In the genomic region with DNA sequence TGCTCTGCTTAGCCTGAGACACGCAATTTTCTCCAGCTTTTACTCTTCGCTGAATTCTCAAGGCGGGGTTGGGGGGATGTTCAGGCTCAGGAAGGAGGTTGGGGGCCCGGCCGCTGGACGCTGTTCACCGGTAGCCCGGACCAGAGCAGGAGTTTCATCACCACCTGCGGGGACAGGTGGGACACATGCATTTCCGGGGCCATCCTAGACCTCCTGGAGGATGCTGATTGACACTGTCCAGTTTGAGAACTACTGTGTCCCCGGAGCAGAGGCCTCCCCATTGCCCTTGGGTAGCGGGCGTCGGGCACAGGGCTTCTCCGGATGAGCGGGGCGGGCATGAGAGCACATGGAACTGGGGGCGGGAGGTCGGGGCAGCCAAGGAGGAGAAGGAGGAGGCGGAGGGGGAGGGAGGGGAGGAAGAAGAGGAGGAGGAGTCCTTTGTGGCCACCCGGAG, we compare ENCODE assay signal across 10 cellular contexts.
DNase-seq lines count a peak whose midpoint lies in the region; ATAC-seq and TF ChIP-seq lines count a peak whose summit lies in the region.
"Had no signal": no experiment of that assay in that cellular context is flagged by ENCODE, and none has a peak within 500 bp of the region (broad histone marks: within the 10 kb centered on the region; RNA-seq: fewer than 3 reads in every experiment).

No MANE protein-coding gene starts in this region.

- H3K4me1 ChIP-seq in BE2C = peaks cover 6% of the 10 kb centered on the region; the same call in 1 of the 2 replicates
- H3K4me1 ChIP-seq in colonic mucosa = peaks cover 8% of the 10 kb centered on the region

- H3K27me3 Mint-ChIP-seq in naive thymus-derived CD8-positive, alpha-beta T cell = peaks cover 39 to 70% (median 48%) of the 10 kb centered on the region in 5 donors

- no peak for ATAC-seq in naive thymus-derived CD8-positive, alpha-beta T cell

- no peak overlapping the region for H3K27ac ChIP-seq in colonic mucosa

- H3K36me3 ChIP-seq in BE2C (no peaks in the 10 kb centered on the region), H7 (replicated peaks; ENCODE audit: control insufficient read depth, insufficient read depth, low read length) (no peaks in the 10 kb centered on the region), colonic mucosa (no peaks in the 10 kb centered on the region)

- H3K4me3 Mint-ChIP-seq in naive thymus-derived CD8-positive, alpha-beta T cell = peak overlapping the region; percentile 16 to 87 (median 78)

- no peak for DNase-seq in BE2C
- DNase-seq in H7 = no peak
- DNase-seq in colonic mucosa = peak; percentile 27
- DNase-seq in naive thymus-derived CD8-positive, alpha-beta T cell = no peak
- no peak for DNase-seq in G401 (ENCODE audit: low spot score)
- DNase-seq in stimulated activated CD4-positive, alpha-beta T cell treated with anti-CD3 and anti-CD28 coated beads, Interleukin-4, amount 100 ng/mL, for 4 hours = no peak
- DNase-seq in stimulated activated CD4-positive, alpha-beta T cell treated with anti-CD3 and anti-CD28 coated beads, Interleukin-2, amount 100 ng/mL, for 24 hours = no peak
- no peak for DNase-seq in central memory CD4-positive, alpha-beta T cell
- DNase-seq: activated CD4-positive, alpha-beta T cell treated with anti-CD3 and anti-CD28 coated beads for 48 hours; occipital lobe had no signal

- peak overlapping the region; percentile 19 to 30 for H3K9ac ChIP-seq in colonic mucosa (ENCODE audit: low read depth in 2 of 2, low read length in 2 of 2)

- peaks cover 0 to 5% (median 2%) of the 10 kb centered on the region in 3 donors for H3K36me3 Mint-ChIP-seq in naive thymus-derived CD8-positive, alpha-beta T cell

- peaks cover 0 to under 1% (median 0%) of the 10 kb centered on the region in 9 donors for H3K9me3 Mint-ChIP-seq in naive thymus-derived CD8-positive, alpha-beta T cell

- intact Hi-C loops in colonic mucosa (cut with DNase I) = no loop called here

- H3K27me3 ChIP-seq in BE2C (peaks cover 4% of the 10 kb centered on the region; the same call in 1 of the 2 replicates), H7 (ENCODE audit: control insufficient read depth, insufficient read depth, low read length) (peaks cover 36% of the 10 kb centered on the region), colonic mucosa (peaks cover 20% of the 10 kb centered on the region)

- POLR2A ChIA-PET in naive thymus-derived CD8-positive, alpha-beta T cell (lab: Charles Lee) = interaction anchor here (1.0 kb wide), 1 partner anchor 10 kb away, joined by 3 read pairs; no protein-coding TSS in a partner anchor

- in situ Hi-C loops in G401 (cut with HindIII; ENCODE audit: low sequenced_read_pairs) = no loop called here

- H3K4me3 ChIP-seq in BE2C (ENCODE audit: low read depth, low read length) (peak overlapping the region; percentile 68), H7 (ENCODE audit: insufficient read depth, low read depth, low read length) (peak overlapping the region; percentile 69), colonic mucosa (peak overlapping the region; percentile 29)

- H3K9me3 ChIP-seq in BE2C (no peaks in the 10 kb centered on the region), colonic mucosa (no peaks in the 10 kb centered on the region)

- H3K4me1 Mint-ChIP-seq in naive thymus-derived CD8-positive, alpha-beta T cell = peaks cover 9 to 32% (median 25%) of the 10 kb centered on the region in 4 donors

- TF ChIP-seq CTCF in BE2C (IDR thresholded peaks at IDR 0.05; ENCODE audit: low read depth, low read length) (no peak), colonic mucosa (IDR thresholded peaks at IDR 0.05) (no peak)

- H3K27ac Mint-ChIP-seq in naive thymus-derived CD8-positive, alpha-beta T cell = no peak overlapping the region
